In the genomic region with DNA sequence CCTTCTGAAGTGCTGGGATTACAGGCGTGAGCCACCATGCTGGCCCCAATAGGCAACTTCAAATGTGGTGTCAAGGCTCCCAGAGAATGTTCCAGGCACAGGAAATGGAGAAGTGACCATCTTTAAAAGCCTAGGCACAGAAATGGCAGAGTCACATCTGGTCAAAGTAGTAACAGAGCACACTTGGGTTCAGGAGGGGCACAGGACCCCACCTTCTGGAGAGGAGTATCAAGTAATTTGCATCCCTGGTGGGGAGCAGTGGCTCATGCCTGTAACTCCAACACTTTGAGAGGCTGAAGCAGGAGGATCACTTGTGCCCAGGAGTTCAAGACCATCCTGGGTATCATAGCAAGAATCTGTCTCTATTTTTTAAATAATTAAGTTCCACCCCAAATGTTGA, we compare ENCODE assay signal across 1 cellular context.
TF ChIP-seq lines count a peak whose summit lies in the region.

No MANE protein-coding gene starts in this region.

TF ChIP-seq in GM23338, 12 proteins besides CTCF, POLR2A, EP300 and RAD21:
- TF ChIP-seq CREB1 (CRISPR knock-in tag; IDR thresholded peaks at IDR 0.05; ENCODE audit: low read depth) (no peak), EZH2 (IDR thresholded peaks at IDR 0.05; ENCODE audit: low read depth, unreplicated experiment) (no peak), POLR2AphosphoS5 (IDR thresholded peaks at IDR 0.05; ENCODE audit: low read depth) (no peak), ETS1 (IDR thresholded peaks at IDR 0.05) (no peak), EZH2phosphoT487 (IDR thresholded peaks at IDR 0.05; ENCODE audit: unreplicated experiment) (no peak), JUNB (IDR thresholded peaks at IDR 0.05; ENCODE audit: unreplicated experiment) (no peak), ZNF331 (CRISPR knock-in tag; IDR thresholded peaks at IDR 0.05; ENCODE audit: low read depth) (no peak), STAT1 (IDR thresholded peaks at IDR 0.05; ENCODE audit: unreplicated experiment) (no peak)
- TF ChIP-seq, protein P1, sequence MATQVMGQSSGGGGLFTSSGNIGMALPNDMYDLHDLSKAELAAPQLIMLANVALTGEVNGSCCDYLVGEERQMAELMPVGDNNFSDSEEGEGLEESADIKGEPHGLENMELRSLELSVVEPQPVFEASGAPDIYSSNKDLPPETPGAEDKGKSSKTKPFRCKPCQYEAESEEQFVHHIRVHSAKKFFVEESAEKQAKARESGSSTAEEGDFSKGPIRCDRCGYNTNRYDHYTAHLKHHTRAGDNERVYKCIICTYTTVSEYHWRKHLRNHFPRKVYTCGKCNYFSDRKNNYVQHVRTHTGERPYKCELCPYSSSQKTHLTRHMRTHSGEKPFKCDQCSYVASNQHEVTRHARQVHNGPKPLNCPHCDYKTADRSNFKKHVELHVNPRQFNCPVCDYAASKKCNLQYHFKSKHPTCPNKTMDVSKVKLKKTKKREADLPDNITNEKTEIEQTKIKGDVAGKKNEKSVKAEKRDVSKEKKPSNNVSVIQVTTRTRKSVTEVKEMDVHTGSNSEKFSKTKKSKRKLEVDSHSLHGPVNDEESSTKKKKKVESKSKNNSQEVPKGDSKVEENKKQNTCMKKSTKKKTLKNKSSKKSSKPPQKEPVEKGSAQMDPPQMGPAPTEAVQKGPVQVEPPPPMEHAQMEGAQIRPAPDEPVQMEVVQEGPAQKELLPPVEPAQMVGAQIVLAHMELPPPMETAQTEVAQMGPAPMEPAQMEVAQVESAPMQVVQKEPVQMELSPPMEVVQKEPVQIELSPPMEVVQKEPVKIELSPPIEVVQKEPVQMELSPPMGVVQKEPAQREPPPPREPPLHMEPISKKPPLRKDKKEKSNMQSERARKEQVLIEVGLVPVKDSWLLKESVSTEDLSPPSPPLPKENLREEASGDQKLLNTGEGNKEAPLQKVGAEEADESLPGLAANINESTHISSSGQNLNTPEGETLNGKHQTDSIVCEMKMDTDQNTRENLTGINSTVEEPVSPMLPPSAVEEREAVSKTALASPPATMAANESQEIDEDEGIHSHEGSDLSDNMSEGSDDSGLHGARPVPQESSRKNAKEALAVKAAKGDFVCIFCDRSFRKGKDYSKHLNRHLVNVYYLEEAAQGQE (IDR thresholded peaks at IDR 0.05; ENCODE audit: unreplicated experiment) = no peak
